Comparison of ENCODE assay signal across 9 cellular contexts in genomic region chr11:65183201-65183891, GRCh38. TPM values are rescaled to one million over a fixed set of nuclear protein-coding genes. Genes with fewer than 3 reads are reported as not detected.
DNase-seq lines count a peak whose midpoint lies in the region; ATAC-seq and TF ChIP-seq lines count a peak whose summit lies in the region.
"Had no signal": no experiment of that assay in that cellular context is flagged by ENCODE, and none has a peak within 500 bp of the region (broad histone marks: within the 10 kb centered on the region; RNA-seq: fewer than 3 reads in every experiment).

No MANE protein-coding gene starts in this region.

- intact Hi-C loops in gastrocnemius medialis (cut with DNase I; ENCODE audit: low total_unique reads) = loop anchor here (5.0 kb wide), 2 partner anchors 41 to 171 kb away; partner anchors contain the start of gene ARL2

- in situ Hi-C loops in gastrocnemius medialis (cut with MboI; ENCODE audit: low sequenced_read_pairs in 4 of 4) = loop anchor here in 3 of 4 donors (5.0 kb wide), 1 partner anchor 71 kb away; the partner anchor contains the start of gene TM7SF2 (in 3 of the 3)

- H3K27ac ChIP-seq in GM23338 (ENCODE audit: low read depth) (no peak overlapping the region), gastrocnemius medialis (peak overlapping the region; percentile 93 to 99 (median 98))

- H3K4me1 Mint-ChIP-seq in GM23338 (peaks cover 49% of the 10 kb centered on the region), T-cell (peaks cover 9 to 26% (median 20%) of the 10 kb centered on the region in 3 donors)

- no peaks in the 10 kb centered on the region for H3K9me3 ChIP-seq in gastrocnemius medialis

- H3K36me3 ChIP-seq in GM23338 (ENCODE audit: insufficient read depth) (peaks cover 3% of the 10 kb centered on the region; the same call in 1 of the 2 replicates), gastrocnemius medialis (peaks cover 0 to 24% of the 10 kb centered on the region in 2 donors)

- ATAC-seq in GM23338 (no peak), T-cell (replicated peaks in 1 of 4) (no peak), gastrocnemius medialis (no peak), GM21447 (IDR thresholded peaks at IDR 0.05; ENCODE audit: unreplicated experiment) (no peak), HG03025 (IDR thresholded peaks at IDR 0.05; ENCODE audit: low FRiP score, unreplicated experiment) (no peak)

- CTCF ChIA-PET in T-cell (lab: Charles Lee) = no interaction called here

- H3K4me3 Mint-ChIP-seq in GM23338 = peak overlapping the region; percentile 94
- peak overlapping the region; percentile 51 to 93 (median 88) for H3K4me3 Mint-ChIP-seq in T-cell

- H3K9me3 Mint-ChIP-seq in GM23338 = no peaks in the 10 kb centered on the region
- no peaks in the 10 kb centered on the region for H3K9me3 Mint-ChIP-seq in T-cell

- no peak for TF ChIP-seq POLR2A in gastrocnemius medialis (IDR thresholded peaks at IDR 0.05)

- no peaks in the 10 kb centered on the region for H3K9me2 ChIP-seq in GM23338 (ENCODE audit: insufficient read depth)

- H3K27ac Mint-ChIP-seq in GM23338 (no peak overlapping the region), T-cell (peak overlapping the region; percentile 39 to 70)

- peaks cover 28% of the 10 kb centered on the region for H3F3A ChIP-seq in GM23338 (replicated peaks; ENCODE audit: low read depth)

- peak overlapping the region; percentile 82 for H3K4me2 ChIP-seq in GM23338

- H3K27me3 ChIP-seq in GM23338 (ENCODE audit: insufficient read depth) = no peaks in the 10 kb centered on the region
- no peaks in the 10 kb centered on the region for H3K27me3 ChIP-seq in gastrocnemius medialis

- TF ChIP-seq CTCF in GM23338 (conservative IDR thresholded peaks at IDR 0.05; ENCODE audit: low read depth in 2 of 2) = no peak
- no peak for TF ChIP-seq CTCF in foreskin fibroblast (IDR thresholded peaks at IDR 0.05; ENCODE audit: low read depth, low read length)
- TF ChIP-seq CTCF in gastrocnemius medialis (IDR thresholded peaks at IDR 0.05 in 4 of 5, conservative IDR thresholded peaks at IDR 0.05 in 1 of 5) = no peak

- H3K4me1 ChIP-seq in GM23338 (ENCODE audit: insufficient read depth) = peaks cover 42% of the 10 kb centered on the region
- peaks cover 18 to 25% of the 10 kb centered on the region in 2 donors for H3K4me1 ChIP-seq in gastrocnemius medialis

- DNase-seq in GM23338 (ENCODE audit: low spot score) (peak; percentile 23), T-cell (no peak), foreskin fibroblast (no peak), gastrocnemius medialis (no peak), UCSD-AML1 (lab: John Stamatoyannopoulos, UW; ENCODE audit: unreplicated experiment) (no peak), A172 (ENCODE audit: low spot score) (no peak)
- DNase-seq: OCI-M1 had no signal

- H3K36me3 Mint-ChIP-seq in GM23338 (ENCODE audit: low read depth) (peaks cover 25% of the 10 kb centered on the region), T-cell (peaks cover 15% of the 10 kb centered on the region)

- peaks cover 21% of the 10 kb centered on the region for H3K27me3 Mint-ChIP-seq in GM23338 (ENCODE audit: insufficient read depth, low read depth, poor library complexity)
- H3K27me3 Mint-ChIP-seq in T-cell = no peaks in the 10 kb centered on the region

- H2AFZ ChIP-seq in GM23338 = no peak overlapping the region

- peaks cover 16% of the 10 kb centered on the region for H3K79me2 ChIP-seq in GM23338 (replicated peaks; ENCODE audit: insufficient read depth)

- H3K4me3 ChIP-seq in GM23338 (peak overlapping the region; percentile 92), foreskin fibroblast (ENCODE audit: low read depth in 1 of 2, low read length in 2 of 2) (peak overlapping the region; percentile 90 to 98), gastrocnemius medialis (peak overlapping the region in 1 of 4 donors; percentile 99)

- no peaks in the 10 kb centered on the region for H4K20me1 ChIP-seq in GM23338 (replicated peaks; ENCODE audit: insufficient read depth)

- POLR2A ChIA-PET in T-cell (lab: Charles Lee) = no interaction called here

TF ChIP-seq in GM23338, 12 proteins besides CTCF, POLR2A, EP300 and RAD21:
- TF ChIP-seq POLR2AphosphoS5 (IDR thresholded peaks at IDR 0.05; ENCODE audit: low read depth) = no peak
- TF ChIP-seq ZNF114 (CRISPR knock-in tag; IDR thresholded peaks at IDR 0.05) = no peak

RNA-seq across cellular contexts. Expression of gene CAPN1, which starts 1.6 kb away (rescaled TPM):
- total RNA-seq in GM23338 (2014; rRNA removed; shearing (Covaris generic)) = 271 and 277 TPM in 2 replicates
- 63.0 and 67.3 TPM in 2 replicates for polyA plus RNA-seq in GM23338 (2016; fragmentation: Nextera tagmentation; extraction: Ambion mirVana)
- 100 to 1,000 TPM in 4 of 5 donors, 10 to 100 TPM in 1; 98.4 to 171 (median 143) TPM for total RNA-seq in T-cell
- total RNA-seq in gastrocnemius medialis = 100 to 1,000 TPM in 2 of 4 donors, 10 to 100 TPM in 2; 52.7 to 153 (median 106) TPM
- 156 and 170 TPM in 2 replicates for total RNA-seq in A172 (2014; rRNA removed; shearing (Covaris generic))

RNA-seq across cellular contexts. Expression of gene SPDYC, which starts 13.3 kb away (rescaled TPM):
- total RNA-seq in GM23338 (2014; rRNA removed; shearing (Covaris generic)) = not detected in 2 replicates
- 0.27 and 0.52 TPM in 2 replicates for polyA plus RNA-seq in GM23338 (2016; fragmentation: Nextera tagmentation; extraction: Ambion mirVana)
- not detected for total RNA-seq in T-cell
- total RNA-seq in gastrocnemius medialis = not detected
- not detected in 2 replicates for total RNA-seq in A172 (2014; rRNA removed; shearing (Covaris generic))

RNA-seq across cellular contexts. Expression of gene SYVN1, which starts 49.0 kb away (rescaled TPM):
- 28.3 and 28.7 TPM in 2 replicates for total RNA-seq in GM23338 (2014; rRNA removed; shearing (Covaris generic))
- polyA plus RNA-seq in GM23338 (2016; fragmentation: Nextera tagmentation; extraction: Ambion mirVana) = 13.8 and 14.0 TPM in 2 replicates
- total RNA-seq in T-cell (10 to 100 TPM; 63.8 to 77.7 (median 68.8) TPM), gastrocnemius medialis (10 to 100 TPM; 24.6 to 77.5 (median 37.3) TPM)
- total RNA-seq in A172 (2014; rRNA removed; shearing (Covaris generic)) = 17.0 and 30.6 TPM in 2 replicates
